ENCODE assay signal across 8 cellular contexts in genomic region chr21:34074283-34075098, GRCh38. TPM values are rescaled to one million over a fixed set of nuclear protein-coding genes. Genes with fewer than 3 reads are reported as not detected.
DNase-seq lines count a peak whose midpoint lies in the region; ATAC-seq and TF ChIP-seq lines count a peak whose summit lies in the region.

No MANE protein-coding gene starts in this region.

- TF ChIP-seq CTCF in epithelial cell of proximal tubule (conservative IDR thresholded peaks at IDR 0.05; ENCODE audit: low read depth, low read length), result peak; percentile 17
- no peak for TF ChIP-seq CTCF in neural progenitor cell (IDR thresholded peaks at IDR 0.05)

- no peak for ATAC-seq in GM21526 (IDR thresholded peaks at IDR 0.05; ENCODE audit: low FRiP score, unreplicated experiment)

- peaks cover 46% of the 10 kb centered on the region for H3K4me1 Mint-ChIP-seq in neural progenitor cell

- peaks cover 56% of the 10 kb centered on the region for H3K79me2 ChIP-seq in neural progenitor cell (ENCODE audit: low read depth)

- H3K4me2 ChIP-seq in neural progenitor cell, result peak overlapping the region; percentile 85

- peaks cover 2% of the 10 kb centered on the region for H3K27me3 Mint-ChIP-seq in neural progenitor cell (ENCODE audit: insufficient read depth, low read depth)

- peaks cover 49% of the 10 kb centered on the region for H3K36me3 Mint-ChIP-seq in neural progenitor cell

- peaks cover 22% of the 10 kb centered on the region for H3F3A ChIP-seq in neural progenitor cell (ENCODE audit: low read depth)

- H3K4me3 Mint-ChIP-seq in neural progenitor cell, result peak overlapping the region; percentile 98

- no peak overlapping the region for H2AFZ ChIP-seq in neural progenitor cell (replicated peaks)

- peak overlapping the region; percentile 76 for H3K9ac ChIP-seq in SK-N-MC (ENCODE audit: insufficient read length)
- H3K9ac ChIP-seq in neural progenitor cell, result peak overlapping the region; percentile 74

- H3K9me3 Mint-ChIP-seq in neural progenitor cell, result no peaks in the 10 kb centered on the region

- peak overlapping the region; percentile 85 for H3K4me3 ChIP-seq in SK-N-MC
- H3K4me3 ChIP-seq in epithelial cell of proximal tubule (ENCODE audit: low read depth, low read length), result peak overlapping the region; percentile 89
- H3K4me3 ChIP-seq in neural progenitor cell, result peak overlapping the region; percentile 96

- peak overlapping the region; percentile 88 for H3K27ac Mint-ChIP-seq in neural progenitor cell

- H3K36me3 ChIP-seq in SK-N-MC (ENCODE audit: insufficient read depth, low read length) (peaks cover 11% of the 10 kb centered on the region; the same call in 1 of the 2 replicates), neural progenitor cell (peaks cover 13% of the 10 kb centered on the region)

- DNase-seq in NCI-H748 (lab: John Stamatoyannopoulos, UW; ENCODE audit: unreplicated experiment) (peak; percentile 33), NCI-H748 treated with DMSO at 0.1 percent for 48 hours (lab: John Stamatoyannopoulos, UW) (no peak), SK-N-MC (ENCODE audit: low read depth, low spot score) (no peak), epithelial cell of proximal tubule (ENCODE audit: low read depth) (no peak), neural progenitor cell (ENCODE audit: low spot score) (peak; percentile 74), NCI-H446 treated with DMSO at 0.1 percent for 48 hours (lab: John Stamatoyannopoulos, UW) (no peak), DMS153 treated with DMSO at 0.1 percent for 48 hours (lab: John Stamatoyannopoulos, UW; ENCODE audit: unreplicated experiment) (no peak)

- H3K4me1 ChIP-seq in neural progenitor cell, result peaks cover 48% of the 10 kb centered on the region

- no peak overlapping the region for H3K27ac ChIP-seq in SK-N-MC
- peak overlapping the region; percentile 81 for H3K27ac ChIP-seq in neural progenitor cell

- H3K27me3 ChIP-seq in neural progenitor cell, result peaks cover 16% of the 10 kb centered on the region

- peaks cover 54% of the 10 kb centered on the region for H4K20me1 ChIP-seq in neural progenitor cell (ENCODE audit: low read depth)

- H3K9me3 ChIP-seq in SK-N-MC (ENCODE audit: low read depth, low read length) (no peaks in the 10 kb centered on the region), neural progenitor cell (ENCODE audit: low read depth) (no peaks in the 10 kb centered on the region)

RNA-seq across cellular contexts. Expression of gene MRPS6, which starts 1.1 kb away (rescaled TPM):
- total RNA-seq in epithelial cell of proximal tubule, result 48.3 and 48.9 TPM in 2 replicates
- total RNA-seq in neural progenitor cell (ENCODE audit: low replicate concordance), result 67.5 and 108 TPM in 2 replicates

RNA-seq across cellular contexts. Expression of gene SLC5A3, which starts 1.1 kb away (rescaled TPM):
- total RNA-seq in epithelial cell of proximal tubule, result 13.1 and 13.7 TPM in 2 replicates
- total RNA-seq in neural progenitor cell (ENCODE audit: low replicate concordance), result 31.8 and 44.3 TPM in 2 replicates

Comparison
In these comparisons a context has a peak if more than half of its experiments do, and no peak if none do; other contexts are left out.
1. DNase-seq: peak in NCI-H748 (single experiment) and neural progenitor cell (single experiment); none in NCI-H748 treated with DMSO at 0.1 percent for 48 hours (single experiment), SK-N-MC (single experiment), epithelial cell of proximal tubule (single experiment), NCI-H446 treated with DMSO at 0.1 percent for 48 hours (single experiment) and DMS153 treated with DMSO at 0.1 percent for 48 hours (single experiment).
2. Peak in every context shown above with its lines, with median percentiles within 50 percentile points of each other: H3K4me3 ChIP-seq.